ENCODE assay signal across 14 cellular contexts in genomic region chr22:23835773-23836144, GRCh38. TPM values are rescaled to one million over a fixed set of nuclear protein-coding genes. Genes with fewer than 3 reads are reported as not detected.
A peak's percentile ranks its signal among the peaks of the same experiment; 100 is the strongest.
DNase-seq lines count a peak whose midpoint lies in the region; ATAC-seq and TF ChIP-seq lines count a peak whose summit lies in the region.
"Had no signal": no experiment of that assay in that cellular context is flagged by ENCODE, and none has a peak within 500 bp of the region (broad histone marks: within the 10 kb centered on the region; RNA-seq: fewer than 3 reads in every experiment).

No MANE protein-coding gene starts in this region.

- no peak overlapping the region for H3K4me3 Mint-ChIP-seq in stimulated activated naive CD8-positive, alpha-beta T cell treated with anti-CD3 and anti-CD28 coated beads, Interleukin-15, Interleukin-2, amounts not matched to agents 100 ng/mL and 50 ng/mL, for 24 hours
- no peak overlapping the region for H3K4me3 Mint-ChIP-seq in stimulated activated naive CD8-positive, alpha-beta T cell treated with anti-CD3 and anti-CD28 coated beads, Interleukin-15, amount 100 ng/mL, for 72 hours
- H3K4me3 Mint-ChIP-seq in naive B cell = peak overlapping the region in 4 of 8 donors; percentile 23 to 95 (median 58)

- no peaks in the 10 kb centered on the region for H3K27me3 ChIP-seq in dorsolateral prefrontal cortex
- no peaks in the 10 kb centered on the region for H3K27me3 ChIP-seq in prostate gland (replicated peaks; ENCODE audit: insufficient read depth)

- H3K4me3 ChIP-seq in dorsolateral prefrontal cortex (no peak overlapping the region), prostate gland (no peak overlapping the region)

- peaks cover 3% of the 10 kb centered on the region for H3K27me3 Mint-ChIP-seq in stimulated activated naive CD8-positive, alpha-beta T cell treated with anti-CD3 and anti-CD28 coated beads, Interleukin-15, Interleukin-2, amounts not matched to agents 100 ng/mL and 50 ng/mL, for 24 hours
- H3K27me3 Mint-ChIP-seq in stimulated activated naive CD8-positive, alpha-beta T cell treated with anti-CD3 and anti-CD28 coated beads, Interleukin-15, amount 100 ng/mL, for 72 hours = peaks cover 7% of the 10 kb centered on the region
- no peaks in the 10 kb centered on the region for H3K27me3 Mint-ChIP-seq in naive B cell

- H3K9me3 Mint-ChIP-seq in stimulated activated naive CD8-positive, alpha-beta T cell treated with anti-CD3 and anti-CD28 coated beads, Interleukin-15, Interleukin-2, amounts not matched to agents 100 ng/mL and 50 ng/mL, for 24 hours = no peaks in the 10 kb centered on the region
- H3K9me3 Mint-ChIP-seq in stimulated activated naive CD8-positive, alpha-beta T cell treated with anti-CD3 and anti-CD28 coated beads, Interleukin-15, amount 100 ng/mL, for 72 hours = no peaks in the 10 kb centered on the region
- H3K9me3 Mint-ChIP-seq in naive B cell = no peaks in the 10 kb centered on the region

- no peaks in the 10 kb centered on the region for H3K9me3 ChIP-seq in prostate gland

- TF ChIP-seq CTCF in dorsolateral prefrontal cortex (IDR thresholded peaks at IDR 0.05 in 54 of 56, conservative IDR thresholded peaks at IDR 0.05 in 2 of 56; ENCODE audit: low read depth in 1 of 56, partially characterized antibody in 56 of 56) (no peak), prostate gland (IDR thresholded peaks at IDR 0.05) (no peak)

- peaks cover 28% of the 10 kb centered on the region for H3K4me1 Mint-ChIP-seq in stimulated activated naive CD8-positive, alpha-beta T cell treated with anti-CD3 and anti-CD28 coated beads, Interleukin-15, Interleukin-2, amounts not matched to agents 100 ng/mL and 50 ng/mL, for 24 hours (ENCODE audit: low read depth)
- H3K4me1 Mint-ChIP-seq in stimulated activated naive CD8-positive, alpha-beta T cell treated with anti-CD3 and anti-CD28 coated beads, Interleukin-15, amount 100 ng/mL, for 72 hours = peaks cover 28% of the 10 kb centered on the region
- peaks cover 40 to 58% (median 56%) of the 10 kb centered on the region in 3 donors for H3K4me1 Mint-ChIP-seq in naive B cell

- peak overlapping the region; percentile 26 for H3K27ac Mint-ChIP-seq in stimulated activated naive CD8-positive, alpha-beta T cell treated with anti-CD3 and anti-CD28 coated beads, Interleukin-15, Interleukin-2, amounts not matched to agents 100 ng/mL and 50 ng/mL, for 24 hours
- peak overlapping the region in 1 of 2 donors; percentile 10 for H3K27ac Mint-ChIP-seq in stimulated activated naive CD8-positive, alpha-beta T cell treated with anti-CD3 and anti-CD28 coated beads, Interleukin-15, amount 100 ng/mL, for 72 hours
- H3K27ac Mint-ChIP-seq in naive B cell = peak overlapping the region; percentile 81 to 100 (median 96)

- DNase-seq in stimulated activated naive CD8-positive, alpha-beta T cell treated with anti-CD3 and anti-CD28 coated beads, Interleukin-15, amount 100 ng/mL, for 72 hours = no peak
- DNase-seq in dorsolateral prefrontal cortex (peak in 1 of 10 donors; percentile 39), naive B cell (no peak), kidney tubule cell (ENCODE audit: low spot score) (no peak), prostate gland (ENCODE audit: low spot score) (no peak)
- DNase-seq in activated CD8-positive, alpha-beta memory T cell treated with anti-CD3 and anti-CD28 coated beads for 24 hours = no peak
- DNase-seq: activated T-cell treated with anti-CD3 and anti-CD28 coated beads, Interleukin-2, amount 50 U/mL, for 48 hours; DND-41; NCI-H1436; NCI-H524; SHP77; stimulated activated CD8-positive, alpha-beta memory T cell treated with anti-CD3 and anti-CD28 coated beads, Interleukin-4, amount 100 ng/mL, for 48 hours had no signal

- peaks cover 10% of the 10 kb centered on the region for H3K4me1 ChIP-seq in prostate gland (replicated peaks)

- TF ChIP-seq POLR2A in prostate gland (IDR thresholded peaks at IDR 0.05) = no peak

- peaks cover 12% of the 10 kb centered on the region for H3K36me3 Mint-ChIP-seq in stimulated activated naive CD8-positive, alpha-beta T cell treated with anti-CD3 and anti-CD28 coated beads, Interleukin-15, Interleukin-2, amounts not matched to agents 100 ng/mL and 50 ng/mL, for 24 hours (ENCODE audit: low read depth)
- peaks cover 4 to 8% of the 10 kb centered on the region in 2 donors for H3K36me3 Mint-ChIP-seq in naive B cell

- H3K36me3 ChIP-seq in prostate gland = no peaks in the 10 kb centered on the region

- 63% methylated on average over 9 of the region's 9 CpGs for WGBS in prostate gland

- intact Hi-C loops in dorsolateral prefrontal cortex (cut with DNase I) (no loop called here), prostate gland (cut with DNase I) (loop anchor here (10.0 kb wide), 1 partner anchor 401 kb away; no protein-coding TSS in a partner anchor)

- ATAC-seq in stimulated activated naive CD8-positive, alpha-beta T cell treated with anti-CD3 and anti-CD28 coated beads, Interleukin-15, amount 100 ng/mL, for 72 hours = no peak
- no peak for ATAC-seq in naive B cell (ENCODE audit: low read depth in 2 of 2)
- ATAC-seq in HG02571 (IDR thresholded peaks at IDR 0.05; ENCODE audit: unreplicated experiment) = no peak

- H3K27ac ChIP-seq in dorsolateral prefrontal cortex = peak overlapping the region in 45 of 59 donors; percentile 5 to 87 (median 74)
- H3K27ac ChIP-seq in prostate gland = no peak overlapping the region

RNA-seq across cellular contexts. Expression of gene DERL3, which starts 3.0 kb away (rescaled TPM):
- total RNA-seq in dorsolateral prefrontal cortex (10 to 100 TPM in 1 of 120 experiments, 1 to 10 TPM in 108, under 1 TPM in 11; 0.56 to 10.6 (median 2.5) TPM), prostate gland (1 to 10 TPM in 1 of 2 donors, not detected in 1; 6.9 TPM)
- polyA plus RNA-seq in naive B cell (ENCODE audit: low read depth in 6 of 6) = 10 to 100 TPM; 25.2 to 33.9 (median 26.4) TPM

RNA-seq across cellular contexts. Expression of gene SLC2A11, which starts 21.9 kb away (rescaled TPM):
- total RNA-seq in dorsolateral prefrontal cortex (10 to 100 TPM; 25.3 to 69.8 (median 42.4) TPM), prostate gland (10 to 100 TPM; 15.1 to 27.0 TPM)
- 10 to 100 TPM in 4 of 6 donors, 1 to 10 TPM in 2; 7.0 to 15.9 (median 10.9) TPM for polyA plus RNA-seq in naive B cell (ENCODE audit: low read depth in 6 of 6)

RNA-seq across cellular contexts. Expression of gene SMARCB1, which starts 49.0 kb away (rescaled TPM):
- total RNA-seq in dorsolateral prefrontal cortex (10 to 100 TPM; 60.2 to 91.8 (median 72.1) TPM), prostate gland (100 to 1,000 TPM in 1 of 2 donors, 10 to 100 TPM in 1; 77.2 to 136 TPM)
- polyA plus RNA-seq in naive B cell (ENCODE audit: low read depth in 6 of 6) = 10 to 100 TPM; 73.0 to 90.9 (median 78.1) TPM

RNA-seq across cellular contexts. Expression of gene MIF, which starts 58.4 kb away (rescaled TPM):
- total RNA-seq in dorsolateral prefrontal cortex = 100 to 1,000 TPM; 175 to 552 (median 413) TPM
- 1,000 to 10,000 TPM in 2 of 6 donors, 100 to 1,000 TPM in 4; 853 to 1,113 (median 946) TPM for polyA plus RNA-seq in naive B cell (ENCODE audit: low read depth in 6 of 6)
- 100 to 1,000 TPM; 501 to 587 TPM for total RNA-seq in prostate gland

Comparison
In these comparisons a context has a peak if more than half of its experiments do, and no peak if none do; other contexts are left out.
1. H3K27ac ChIP-seq: peak in dorsolateral prefrontal cortex (45 of 59); none in prostate gland (0 of 2).